In genomic region chr9:21995652-21996275, GRCh38 we compare ENCODE assay signal across 8 cellular contexts. TPM values are rescaled to one million over a fixed set of nuclear protein-coding genes. Genes with fewer than 3 reads are reported as not detected.
DNase-seq lines count a peak whose midpoint lies in the region; ATAC-seq and TF ChIP-seq lines count a peak whose summit lies in the region.

No MANE protein-coding gene starts in this region.

- TF ChIP-seq CTCF in WI38 (IDR thresholded peaks at IDR 0.05; ENCODE audit: low read depth, low read length) (peak; percentile 39; the same call in 1 of the 2 replicates), fibroblast of pulmonary artery (IDR thresholded peaks at IDR 0.05; ENCODE audit: low read length, missing control alignments) (peak; percentile 7)

- H3K4me3 ChIP-seq in WI38 (ENCODE audit: low read depth, low read length) (peak overlapping the region; percentile 93), fibroblast of pulmonary artery (replicated peaks; ENCODE audit: low read depth, low read length) (peak overlapping the region; percentile 96)

- H3K9me3 Mint-ChIP-seq in natural killer cell treated with Interleukin-12 subunit alpha and Interleukin-12 subunit beta and Interleukin-15 and Interleukin-18, amount 100 ng/mL, for 72 hours = no peaks in the 10 kb centered on the region

- peaks cover 10 to 12% of the 10 kb centered on the region in 2 donors for H3K4me1 Mint-ChIP-seq in natural killer cell treated with Interleukin-12 subunit alpha and Interleukin-12 subunit beta and Interleukin-15 and Interleukin-18, amount 100 ng/mL, for 72 hours (ENCODE audit: low read depth in 2 of 2)

- peak overlapping the region; percentile 92 for H3K4me3 Mint-ChIP-seq in natural killer cell treated with Interleukin-12 subunit alpha and Interleukin-12 subunit beta and Interleukin-15 and Interleukin-18, amount 100 ng/mL, for 72 hours

- H3K36me3 Mint-ChIP-seq in natural killer cell treated with Interleukin-12 subunit alpha and Interleukin-12 subunit beta and Interleukin-15 and Interleukin-18, amount 100 ng/mL, for 72 hours = no peaks in the 10 kb centered on the region

- peaks cover 5 to 8% of the 10 kb centered on the region in 2 donors for H3K27me3 Mint-ChIP-seq in natural killer cell treated with Interleukin-12 subunit alpha and Interleukin-12 subunit beta and Interleukin-15 and Interleukin-18, amount 100 ng/mL, for 72 hours

- H3K27ac Mint-ChIP-seq in natural killer cell treated with Interleukin-12 subunit alpha and Interleukin-12 subunit beta and Interleukin-15 and Interleukin-18, amount 100 ng/mL, for 72 hours = peak overlapping the region; percentile 90

- ATAC-seq in HG03521 (IDR thresholded peaks at IDR 0.05; ENCODE audit: unreplicated experiment) = peak; percentile 19
- ATAC-seq in natural killer cell treated with Interleukin-12 subunit alpha and Interleukin-12 subunit beta and Interleukin-15 and Interleukin-18, amount 100 ng/mL, for 72 hours = peak; percentile 31 to 69
- ATAC-seq in HG03378 (IDR thresholded peaks at IDR 0.05; ENCODE audit: unreplicated experiment) = no peak

- DNase-seq in activated effector memory CD4-positive, alpha-beta T cell treated with anti-CD3 and anti-CD28 coated beads, Interleukin-2, amount 50 U/mL, for 16 hours = peak; percentile 72
- DNase-seq in activated effector memory CD4-positive, alpha-beta T cell treated with Interleukin-2 at 50 U/mL for 16 hours = no peak
- DNase-seq in fibroblast of pulmonary artery (ENCODE audit: low read depth) = peak; percentile 64
- peak; percentile 62 for DNase-seq in natural killer cell treated with Interleukin-12 subunit alpha and Interleukin-12 subunit beta and Interleukin-15 and Interleukin-18, amount 100 ng/mL, for 72 hours (ENCODE audit: low spot score)
- no peak for DNase-seq in GOT3 (lab: John Stamatoyannopoulos, UW)

RNA-seq across cellular contexts. Expression of gene CDKN2B-AS1, which starts 1.2 kb away (rescaled TPM):
- 1 to 10 TPM; 2.0 to 2.4 TPM for total RNA-seq in natural killer cell treated with Interleukin-12 subunit alpha and Interleukin-12 subunit beta and Interleukin-15 and Interleukin-18, amount 100 ng/mL, for 72 hours

RNA-seq across cellular contexts. Expression of gene CDKN2A, which starts 1.6 kb away (rescaled TPM):
- total RNA-seq in natural killer cell treated with Interleukin-12 subunit alpha and Interleukin-12 subunit beta and Interleukin-15 and Interleukin-18, amount 100 ng/mL, for 72 hours = 10 to 100 TPM in 1 of 2 donors, 1 to 10 TPM in 1; 3.9 to 15.7 TPM

RNA-seq across cellular contexts. Expression of gene CDKN2B, which starts 13.3 kb away (rescaled TPM):
- 1 to 10 TPM; 1.6 to 5.0 TPM for total RNA-seq in natural killer cell treated with Interleukin-12 subunit alpha and Interleukin-12 subunit beta and Interleukin-15 and Interleukin-18, amount 100 ng/mL, for 72 hours

Comparison
In these comparisons a context has a peak if more than half of its experiments do, and no peak if none do; other contexts are left out.
1. DNase-seq: peak in activated effector memory CD4-positive, alpha-beta T cell treated with anti-CD3 and anti-CD28 coated beads, Interleukin-2, amount 50 U/mL, for 16 hours (single experiment), fibroblast of pulmonary artery (single experiment) and natural killer cell treated with Interleukin-12 subunit alpha and Interleukin-12 subunit beta and Interleukin-15 and Interleukin-18, amount 100 ng/mL, for 72 hours (single experiment); none in activated effector memory CD4-positive, alpha-beta T cell treated with Interleukin-2 at 50 U/mL for 16 hours (single experiment) and GOT3 (single experiment).